Comparison of ENCODE assay signal across 15 cellular contexts in genomic region chr17:78121801-78122220, GRCh38. TPM values are rescaled to one million over a fixed set of nuclear protein-coding genes. Genes with fewer than 3 reads are reported as not detected.
DNase-seq lines count a peak whose midpoint lies in the region; ATAC-seq and TF ChIP-seq lines count a peak whose summit lies in the region.
"Had no signal": no experiment of that assay in that cellular context is flagged by ENCODE, and none has a peak within 500 bp of the region (broad histone marks: within the 10 kb centered on the region; RNA-seq: fewer than 3 reads in every experiment).

No MANE protein-coding gene starts in this region.

- no peaks in the 10 kb centered on the region for H3K27me3 Mint-ChIP-seq in CD4-positive, alpha-beta memory T cell
- no peaks in the 10 kb centered on the region for H3K27me3 Mint-ChIP-seq in activated T-cell treated with anti-CD3 and anti-CD28 coated beads, Interleukin-2, amount 50 U/mL, for 72 hours (ENCODE audit: low read depth)
- H3K27me3 Mint-ChIP-seq in naive thymus-derived CD4-positive, alpha-beta T cell = no peaks in the 10 kb centered on the region
- H3K27me3 Mint-ChIP-seq in progenitor cell of endocrine pancreas = no peaks in the 10 kb centered on the region

- CTCF ChIA-PET in CD4-positive, alpha-beta memory T cell (lab: Charles Lee; ENCODE audit: partially characterized antibody) = interaction anchor here (1.0 to 11.0 kb wide), 3 partner anchors 8 to 14 kb away, joined by 4 to 121 read pairs (median 6); partner anchors contain the start of gene TMC8
- CTCF ChIA-PET in naive thymus-derived CD4-positive, alpha-beta T cell (lab: Charles Lee) = interaction anchor here (1.2 to 5.8 kb wide), 3 partner anchors 8 to 130 kb away, joined by 4 to 59 read pairs (median 4); no protein-coding TSS in a partner anchor

- POLR2A ChIA-PET in CD4-positive, alpha-beta memory T cell (lab: Charles Lee; ENCODE audit: partially characterized antibody) = interaction anchor here (0.9 to 26.7 kb wide), 6 partner anchors 11 to 163 kb away, joined by 3 to 1172 read pairs (median 8); partner anchors contain the start of genes C17orf99, TMC6, TMC8 and TNRC6C
- POLR2A ChIA-PET in naive thymus-derived CD4-positive, alpha-beta T cell (lab: Charles Lee) = interaction anchor here (1.1 to 27.3 kb wide), 8 partner anchors 11 to 681 kb away, joined by 3 to 898 read pairs (median 4); partner anchors contain the start of genes C17orf99, TMC6, TMC8 and TNRC6C

- H3K9me3 Mint-ChIP-seq in CD4-positive, alpha-beta memory T cell = no peaks in the 10 kb centered on the region
- no peaks in the 10 kb centered on the region for H3K9me3 Mint-ChIP-seq in activated T-cell treated with anti-CD3 and anti-CD28 coated beads, Interleukin-2, amount 50 U/mL, for 72 hours
- peaks cover 0 to 8% (median 0%) of the 10 kb centered on the region in 11 donors for H3K9me3 Mint-ChIP-seq in naive thymus-derived CD4-positive, alpha-beta T cell
- no peaks in the 10 kb centered on the region for H3K9me3 Mint-ChIP-seq in progenitor cell of endocrine pancreas (ENCODE audit: low read depth)

- peaks cover 33 to 56% of the 10 kb centered on the region in 2 donors for H3K36me3 Mint-ChIP-seq in CD4-positive, alpha-beta memory T cell
- H3K36me3 Mint-ChIP-seq in activated T-cell treated with anti-CD3 and anti-CD28 coated beads, Interleukin-2, amount 50 U/mL, for 72 hours (ENCODE audit: insufficient read depth in 2 of 2) = peaks cover 13 to 16% of the 10 kb centered on the region in 2 donors
- H3K36me3 Mint-ChIP-seq in naive thymus-derived CD4-positive, alpha-beta T cell = peaks cover 4 to 48% (median 16%) of the 10 kb centered on the region in 5 donors
- H3K36me3 Mint-ChIP-seq in progenitor cell of endocrine pancreas (ENCODE audit: insufficient read depth) = peaks cover 8% of the 10 kb centered on the region

- peak overlapping the region; percentile 77 to 96 (median 91) for H3K27ac Mint-ChIP-seq in CD4-positive, alpha-beta memory T cell
- no peak overlapping the region for H3K27ac Mint-ChIP-seq in activated T-cell treated with anti-CD3 and anti-CD28 coated beads, Interleukin-2, amount 50 U/mL, for 72 hours
- H3K27ac Mint-ChIP-seq in naive thymus-derived CD4-positive, alpha-beta T cell = peak overlapping the region; percentile 72 to 99 (median 92)
- no peak overlapping the region for H3K27ac Mint-ChIP-seq in progenitor cell of endocrine pancreas

- peaks cover 28 to 74% (median 53%) of the 10 kb centered on the region in 4 donors for H3K4me1 Mint-ChIP-seq in CD4-positive, alpha-beta memory T cell
- peaks cover 68% of the 10 kb centered on the region for H3K4me1 Mint-ChIP-seq in activated T-cell treated with anti-CD3 and anti-CD28 coated beads, Interleukin-2, amount 50 U/mL, for 72 hours (ENCODE audit: low read depth)
- peaks cover 30 to 72% (median 57%) of the 10 kb centered on the region in 7 donors for H3K4me1 Mint-ChIP-seq in naive thymus-derived CD4-positive, alpha-beta T cell
- peaks cover 11% of the 10 kb centered on the region for H3K4me1 Mint-ChIP-seq in progenitor cell of endocrine pancreas (ENCODE audit: low read depth)

- no peaks in the 10 kb centered on the region for H3K9me3 ChIP-seq in CD4-positive, alpha-beta memory T cell (ENCODE audit: control insufficient read depth in 1 of 2, low read length in 2 of 2)
- no peaks in the 10 kb centered on the region for H3K9me3 ChIP-seq in naive thymus-derived CD4-positive, alpha-beta T cell (ENCODE audit: control insufficient read depth in 2 of 3, low read length in 3 of 3)
- no peaks in the 10 kb centered on the region for H3K9me3 ChIP-seq in SJCRH30 (replicated peaks)

- H3K4me3 Mint-ChIP-seq in CD4-positive, alpha-beta memory T cell = peak overlapping the region; percentile 84 to 92 (median 89)
- H3K4me3 Mint-ChIP-seq in activated T-cell treated with anti-CD3 and anti-CD28 coated beads, Interleukin-2, amount 50 U/mL, for 72 hours = peak overlapping the region; percentile 78 to 85
- peak overlapping the region; percentile 84 to 99 (median 88) for H3K4me3 Mint-ChIP-seq in naive thymus-derived CD4-positive, alpha-beta T cell
- H3K4me3 Mint-ChIP-seq in progenitor cell of endocrine pancreas (ENCODE audit: low read depth) = no peak overlapping the region

- intact Hi-C loops in CD4-positive, alpha-beta memory T cell (cut with micrococcal nuclease) = loop anchor here (1.0 kb wide), 2 partner anchors 7 to 12 kb away; no protein-coding TSS in a partner anchor
- intact Hi-C loops in naive thymus-derived CD4-positive, alpha-beta T cell (cut with micrococcal nuclease) = loop anchor here (1.0 to 10.0 kb wide), 3 partner anchors 8 to 747 kb away; partner anchors contain the start of gene TMC8 (in 2 of the 2)

- peak; percentile 20 to 23 for ATAC-seq in activated T-cell treated with anti-CD3 and anti-CD28 coated beads, Interleukin-2, amount 50 U/mL, for 72 hours (replicated peaks in 1 of 2)
- peak; percentile 4 for ATAC-seq in naive thymus-derived CD4-positive, alpha-beta T cell
- no peak for ATAC-seq in HG02870 (IDR thresholded peaks at IDR 0.05; ENCODE audit: unreplicated experiment)

- DNase-seq in CD4-positive, alpha-beta memory T cell = peak in 2 of 5 donors; percentile 38 to 47
- DNase-seq in H7 (peak; percentile 43), activated gamma-delta T cell treated with Interleukin-2 at 50 U/mL for 16 hours (no peak), progenitor cell of endocrine pancreas (ENCODE audit: low spot score, unreplicated experiment) (no peak), SJCRH30 (no peak)
- no peak for DNase-seq in activated T-cell treated with anti-CD3 and anti-CD28 coated beads, Interleukin-2, amount 50 U/mL, for 72 hours
- DNase-seq in naive thymus-derived CD4-positive, alpha-beta T cell = peak in 2 of 9 donors; percentile 30 to 47
- DNase-seq: amniotic stem cell, foreskin melanocyte, NCI-H1092 treated with DMSO at 0.1 percent for 48 hours, NCI-H526 treated with DMSO at 0.1 percent for 48 hours had no signal

- TF ChIP-seq CTCF in progenitor cell of endocrine pancreas (IDR thresholded peaks at IDR 0.05; ENCODE audit: unreplicated experiment) = no peak

- no peaks in the 10 kb centered on the region for H3K27me3 ChIP-seq in CD4-positive, alpha-beta memory T cell (ENCODE audit: insufficient read depth, low read length)
- no peaks in the 10 kb centered on the region for H3K27me3 ChIP-seq in H7 (ENCODE audit: control insufficient read depth, insufficient read depth, low read length)
- H3K27me3 ChIP-seq in naive thymus-derived CD4-positive, alpha-beta T cell (ENCODE audit: control insufficient read depth in 2 of 2, insufficient read depth in 2 of 2, low read length in 2 of 2) = no peaks in the 10 kb centered on the region
- no peaks in the 10 kb centered on the region for H3K27me3 ChIP-seq in SJCRH30

- peaks cover 72% of the 10 kb centered on the region for H3K36me3 ChIP-seq in CD4-positive, alpha-beta memory T cell (ENCODE audit: insufficient read depth, low read length)
- peaks cover 10% of the 10 kb centered on the region for H3K36me3 ChIP-seq in H7 (replicated peaks; ENCODE audit: control insufficient read depth, insufficient read depth, low read length)
- H3K36me3 ChIP-seq in naive thymus-derived CD4-positive, alpha-beta T cell (ENCODE audit: control insufficient read depth in 2 of 3, insufficient read depth in 3 of 3, low read length in 3 of 3) = peaks cover 23 to 72% (median 29%) of the 10 kb centered on the region in 3 experiments
- peaks cover 6% of the 10 kb centered on the region; the same call in 1 of the 2 replicates for H3K36me3 ChIP-seq in SJCRH30

- peaks cover 94% of the 10 kb centered on the region for H3K4me1 ChIP-seq in CD4-positive, alpha-beta memory T cell (ENCODE audit: insufficient read depth, low read length)
- H3K4me1 ChIP-seq in naive thymus-derived CD4-positive, alpha-beta T cell (ENCODE audit: control insufficient read depth in 2 of 2, insufficient read depth in 2 of 2, low read length in 2 of 2) = peaks cover 66 to 79% of the 10 kb centered on the region in 2 donors
- H3K4me1 ChIP-seq in SJCRH30 = peaks cover 16% of the 10 kb centered on the region

- peak overlapping the region; percentile 81 for H3K27ac ChIP-seq in CD4-positive, alpha-beta memory T cell (ENCODE audit: low read depth, low read length)
- peak overlapping the region; percentile 77 for H3K27ac ChIP-seq in naive thymus-derived CD4-positive, alpha-beta T cell (ENCODE audit: low read depth, low read length)
- no peak overlapping the region for H3K27ac ChIP-seq in SJCRH30

- H3K4me3 ChIP-seq in CD4-positive, alpha-beta memory T cell (ENCODE audit: low read length in 2 of 2) = peak overlapping the region; percentile 36 to 69
- no peak overlapping the region for H3K4me3 ChIP-seq in H7 (ENCODE audit: insufficient read depth, low read depth, low read length)
- H3K4me3 ChIP-seq in naive thymus-derived CD4-positive, alpha-beta T cell (ENCODE audit: low read length) = peak overlapping the region; percentile 46
- no peak overlapping the region for H3K4me3 ChIP-seq in SJCRH30

RNA-seq across cellular contexts. Expression of gene TMC6, which starts 6.7 kb away (rescaled TPM):
- total RNA-seq in CD4-positive, alpha-beta memory T cell = 100 to 1,000 TPM; 697 to 702 TPM
- 100 to 1,000 TPM; 258 to 300 TPM for polyA plus RNA-seq in CD4-positive, alpha-beta memory T cell
- total RNA-seq in H7 (2014; rRNA removed; shearing (Covaris generic)) = 77.1 and 82.2 TPM in 2 replicates
- total RNA-seq in activated T-cell treated with anti-CD3 and anti-CD28 coated beads, Interleukin-2, amount 50 U/mL, for 72 hours = 100 to 1,000 TPM; 129 to 137 TPM
- total RNA-seq in naive thymus-derived CD4-positive, alpha-beta T cell = 100 to 1,000 TPM; 574 to 808 (median 773) TPM
- 100 to 1,000 TPM; 165 to 247 TPM for polyA plus RNA-seq in naive thymus-derived CD4-positive, alpha-beta T cell
- 125 and 134 TPM in 2 replicates for total RNA-seq in progenitor cell of endocrine pancreas
- total RNA-seq in SJCRH30 (2014; rRNA removed; shearing (Covaris generic)) = 18.8 and 23.2 TPM in 2 replicates

RNA-seq across cellular contexts. Expression of gene TMC8, which starts 8.8 kb away (rescaled TPM):
- total RNA-seq in CD4-positive, alpha-beta memory T cell = 100 to 1,000 TPM; 424 to 430 TPM
- polyA plus RNA-seq in CD4-positive, alpha-beta memory T cell = 100 to 1,000 TPM in 1 of 2 donors, 10 to 100 TPM in 1; 77.7 to 172 TPM
- total RNA-seq in H7 (2014; rRNA removed; shearing (Covaris generic)) = 0.67 and 3.3 TPM in 2 replicates
- total RNA-seq in activated T-cell treated with anti-CD3 and anti-CD28 coated beads, Interleukin-2, amount 50 U/mL, for 72 hours = 100 to 1,000 TPM; 102 to 124 TPM
- 100 to 1,000 TPM; 423 to 593 (median 509) TPM for total RNA-seq in naive thymus-derived CD4-positive, alpha-beta T cell
- 100 to 1,000 TPM in 1 of 2 donors, 10 to 100 TPM in 1; 94.4 to 217 TPM for polyA plus RNA-seq in naive thymus-derived CD4-positive, alpha-beta T cell
- total RNA-seq in progenitor cell of endocrine pancreas = 0.12 and 0.58 TPM in 2 replicates
- 0.28 and 0.30 TPM in 2 replicates for total RNA-seq in SJCRH30 (2014; rRNA removed; shearing (Covaris generic))

RNA-seq across cellular contexts. Expression of gene C17orf99, which starts 24.4 kb away (rescaled TPM):
- not detected for total RNA-seq in CD4-positive, alpha-beta memory T cell
- not detected for polyA plus RNA-seq in CD4-positive, alpha-beta memory T cell
- not detected in 2 replicates for total RNA-seq in H7 (2014; rRNA removed; shearing (Covaris generic))
- under 1 TPM in 1 of 2 donors, not detected in 1; 0.58 TPM for total RNA-seq in activated T-cell treated with anti-CD3 and anti-CD28 coated beads, Interleukin-2, amount 50 U/mL, for 72 hours
- total RNA-seq in naive thymus-derived CD4-positive, alpha-beta T cell = 1 to 10 TPM in 1 of 5 experiments, under 1 TPM in 1, not detected in 3; 0.10 to 1.0 TPM
- polyA plus RNA-seq in naive thymus-derived CD4-positive, alpha-beta T cell = not detected
- not detected in 2 replicates for total RNA-seq in progenitor cell of endocrine pancreas
- not detected in 2 replicates for total RNA-seq in SJCRH30 (2014; rRNA removed; shearing (Covaris generic))
- total RNA-seq: mucosa of gallbladder, renal cortical epithelial cell, SK-MEL-5 had no signal

RNA-seq across cellular contexts. Expression of gene SYNGR2, which starts 46.6 kb away (rescaled TPM):
- 10 to 100 TPM; 60.3 to 61.6 TPM for total RNA-seq in CD4-positive, alpha-beta memory T cell
- polyA plus RNA-seq in CD4-positive, alpha-beta memory T cell = 100 to 1,000 TPM; 144 to 234 TPM
- 24.4 and 24.5 TPM in 2 replicates for total RNA-seq in H7 (2014; rRNA removed; shearing (Covaris generic))
- 10 to 100 TPM; 87.6 to 92.0 TPM for total RNA-seq in activated T-cell treated with anti-CD3 and anti-CD28 coated beads, Interleukin-2, amount 50 U/mL, for 72 hours
- total RNA-seq in naive thymus-derived CD4-positive, alpha-beta T cell = 100 to 1,000 TPM in 1 of 5 experiments, 10 to 100 TPM in 4; 47.6 to 109 (median 58.6) TPM
- polyA plus RNA-seq in naive thymus-derived CD4-positive, alpha-beta T cell = 100 to 1,000 TPM in 1 of 2 donors, 10 to 100 TPM in 1; 94.6 to 118 TPM
- total RNA-seq in progenitor cell of endocrine pancreas = 50.5 and 51.5 TPM in 2 replicates
- total RNA-seq in SJCRH30 (2014; rRNA removed; shearing (Covaris generic)) = 19.5 and 21.1 TPM in 2 replicates

Comparison
In these comparisons a context has a peak if more than half of its experiments do, and no peak if none do; other contexts are left out.
1. H3K4me3 ChIP-seq: peak in CD4-positive, alpha-beta memory T cell (2 of 2) and naive thymus-derived CD4-positive, alpha-beta T cell (single experiment); none in H7 (single experiment) and SJCRH30 (single experiment).
2. H3K27ac Mint-ChIP-seq: peak in CD4-positive, alpha-beta memory T cell (7 of 7) and naive thymus-derived CD4-positive, alpha-beta T cell (9 of 9); none in activated T-cell treated with anti-CD3 and anti-CD28 coated beads, Interleukin-2, amount 50 U/mL, for 72 hours (single experiment) and progenitor cell of endocrine pancreas (single experiment).
3. RNA of gene TMC8, which starts 8.8 kb away (total RNA-seq): 423 to 593 TPM in naive thymus-derived CD4-positive, alpha-beta T cell, 424 to 430 TPM in CD4-positive, alpha-beta memory T cell and 102 to 124 TPM in activated T-cell treated with anti-CD3 and anti-CD28 coated beads, Interleukin-2, amount 50 U/mL, for 72 hours; 0.67 to 3.3 TPM in H7, 0.28 to 0.30 TPM in SJCRH30 and 0.12 to 0.58 TPM in progenitor cell of endocrine pancreas; every median in the first group is over 10 times any median in the second.